ENCODE assay signal across 1 cellular context in the genomic region with DNA sequence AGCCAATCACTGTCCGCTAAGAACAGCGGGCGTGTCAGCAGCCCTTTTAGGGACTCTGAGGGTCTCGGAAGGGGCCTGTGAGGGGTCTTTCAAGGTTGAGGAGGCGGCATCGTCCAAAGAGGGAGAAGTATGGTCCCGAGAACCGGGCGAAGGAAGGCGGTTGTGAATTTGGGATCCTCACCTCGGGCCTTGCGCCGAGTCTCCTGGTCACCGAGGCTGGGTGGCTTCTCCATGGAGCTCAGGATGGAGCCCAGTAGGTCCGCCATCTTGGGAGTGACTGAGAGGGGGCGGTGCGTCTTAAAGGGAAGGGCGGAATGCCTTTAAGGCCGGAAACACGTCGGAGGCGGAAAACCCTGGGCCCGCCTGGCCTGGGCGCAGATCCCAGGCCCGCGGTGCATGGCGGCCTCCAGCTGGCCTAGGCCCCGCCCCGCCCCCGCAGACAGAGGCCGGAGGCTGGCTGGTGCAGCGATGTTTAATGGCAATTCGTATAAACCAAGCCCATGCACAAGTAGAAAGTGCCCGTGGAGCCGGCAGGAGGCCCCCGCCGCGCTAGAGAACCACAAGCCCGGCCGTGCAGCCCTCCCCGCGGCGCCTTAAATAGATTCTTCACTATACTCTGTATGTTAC.
TF ChIP-seq lines count a peak whose summit lies in the region.

A gene with protein sequence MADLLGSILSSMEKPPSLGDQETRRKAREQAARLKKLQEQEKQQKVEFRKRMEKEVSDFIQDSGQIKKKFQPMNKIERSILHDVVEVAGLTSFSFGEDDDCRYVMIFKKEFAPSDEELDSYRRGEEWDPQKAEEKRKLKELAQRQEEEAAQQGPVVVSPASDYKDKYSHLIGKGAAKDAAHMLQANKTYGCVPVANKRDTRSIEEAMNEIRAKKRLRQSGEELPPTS (minus strand): TSS at position 279 of the 627 bp plus-strand sequence. CDS start 13 bp downstream, at position 266.

TF ChIP-seq in WTC11, 78 proteins besides CTCF, POLR2A, EP300 and RAD21 (continued from another document):
- TF ChIP-seq ZNF532 (CRISPR knock-in tag; IDR thresholded peaks at IDR 0.05; ENCODE audit: borderline replicate concordance) (no peak), FOXP4 (CRISPR knock-in tag; IDR thresholded peaks at IDR 0.05) (peak; percentile 89), CREB1 (CRISPR knock-in tag; IDR thresholded peaks at IDR 0.05) (no peak; the same call in 1 of the 2 replicates), ZNF425 (CRISPR knock-in tag; conservative IDR thresholded peaks at IDR 0.05) (no peak), JUN (CRISPR knock-in tag; IDR thresholded peaks at IDR 0.05) (no peak; the same call in 1 of the 2 replicates), SMAD3 (CRISPR knock-in tag; IDR thresholded peaks at IDR 0.05; ENCODE audit: borderline replicate concordance) (no peak), TP53 (CRISPR knock-in tag; IDR thresholded peaks at IDR 0.05) (peak; percentile 51; the same call in 1 of the 2 replicates), RELA (CRISPR knock-in tag; IDR thresholded peaks at IDR 0.05; ENCODE audit: borderline replicate concordance) (no peak), ZNF121 (CRISPR knock-in tag; IDR thresholded peaks at IDR 0.05) (peak; percentile 68; the same call in 1 of the 2 replicates), GABPB1 (CRISPR knock-in tag; IDR thresholded peaks at IDR 0.05) (peak; percentile 61; the same call in 1 of the 2 replicates), CREM (CRISPR knock-in tag; IDR thresholded peaks at IDR 0.05) (peak; percentile 40; the same call in 1 of the 2 replicates), ARID4B (CRISPR knock-in tag; IDR thresholded peaks at IDR 0.05; ENCODE audit: borderline replicate concordance) (peak; percentile 65; the same call in 1 of the 2 replicates), FOXJ3 (CRISPR knock-in tag; IDR thresholded peaks at IDR 0.05; ENCODE audit: borderline replicate concordance) (0 out of 2 replicates have a peak, but pooled peaks have one; percentile 11), TEAD1 (CRISPR knock-in tag; IDR thresholded peaks at IDR 0.05) (peak; percentile 81), USF1 (CRISPR knock-in tag; IDR thresholded peaks at IDR 0.05) (no peak)
- TF ChIP-seq, protein P1, sequence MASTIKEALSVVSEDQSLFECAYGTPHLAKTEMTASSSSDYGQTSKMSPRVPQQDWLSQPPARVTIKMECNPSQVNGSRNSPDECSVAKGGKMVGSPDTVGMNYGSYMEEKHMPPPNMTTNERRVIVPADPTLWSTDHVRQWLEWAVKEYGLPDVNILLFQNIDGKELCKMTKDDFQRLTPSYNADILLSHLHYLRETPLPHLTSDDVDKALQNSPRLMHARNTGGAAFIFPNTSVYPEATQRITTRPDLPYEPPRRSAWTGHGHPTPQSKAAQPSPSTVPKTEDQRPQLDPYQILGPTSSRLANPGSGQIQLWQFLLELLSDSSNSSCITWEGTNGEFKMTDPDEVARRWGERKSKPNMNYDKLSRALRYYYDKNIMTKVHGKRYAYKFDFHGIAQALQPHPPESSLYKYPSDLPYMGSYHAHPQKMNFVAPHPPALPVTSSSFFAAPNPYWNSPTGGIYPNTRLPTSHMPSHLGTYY (CRISPR knock-in tag; IDR thresholded peaks at IDR 0.05): peak; percentile 38; the same call in 1 of the 2 replicates
- TF ChIP-seq, protein P2, sequence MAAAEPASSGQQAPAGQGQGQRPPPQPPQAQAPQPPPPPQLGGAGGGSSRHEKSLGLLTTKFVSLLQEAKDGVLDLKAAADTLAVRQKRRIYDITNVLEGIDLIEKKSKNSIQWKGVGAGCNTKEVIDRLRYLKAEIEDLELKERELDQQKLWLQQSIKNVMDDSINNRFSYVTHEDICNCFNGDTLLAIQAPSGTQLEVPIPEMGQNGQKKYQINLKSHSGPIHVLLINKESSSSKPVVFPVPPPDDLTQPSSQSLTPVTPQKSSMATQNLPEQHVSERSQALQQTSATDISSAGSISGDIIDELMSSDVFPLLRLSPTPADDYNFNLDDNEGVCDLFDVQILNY (CRISPR knock-in tag; IDR thresholded peaks at IDR 0.05): 0 out of 2 replicates have a peak, but pooled peaks have one; percentile 57
- TF ChIP-seq, protein P3, sequence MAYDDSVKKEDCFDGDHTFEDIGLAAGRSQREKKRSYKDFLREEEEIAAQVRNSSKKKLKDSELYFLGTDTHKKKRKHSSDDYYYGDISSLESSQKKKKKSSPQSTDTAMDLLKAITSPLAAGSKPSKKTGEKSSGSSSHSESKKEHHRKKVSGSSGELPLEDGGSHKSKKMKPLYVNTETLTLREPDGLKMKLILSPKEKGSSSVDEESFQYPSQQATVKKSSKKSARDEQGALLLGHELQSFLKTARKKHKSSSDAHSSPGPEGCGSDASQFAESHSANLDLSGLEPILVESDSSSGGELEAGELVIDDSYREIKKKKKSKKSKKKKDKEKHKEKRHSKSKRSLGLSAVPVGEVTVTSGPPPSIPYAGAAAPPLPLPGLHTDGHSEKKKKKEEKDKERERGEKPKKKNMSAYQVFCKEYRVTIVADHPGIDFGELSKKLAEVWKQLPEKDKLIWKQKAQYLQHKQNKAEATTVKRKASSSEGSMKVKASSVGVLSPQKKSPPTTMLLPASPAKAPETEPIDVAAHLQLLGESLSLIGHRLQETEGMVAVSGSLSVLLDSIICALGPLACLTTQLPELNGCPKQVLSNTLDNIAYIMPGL (CRISPR knock-in tag; IDR thresholded peaks at IDR 0.05): peak; percentile 68
